20 cellular contexts compared by ENCODE assay signal in genomic region chr3:165613019-165613418, GRCh38.
"Had no signal": no experiment of that assay in that cellular context is flagged by ENCODE, and none has a peak within 500 bp of the region (broad histone marks: within the 10 kb centered on the region; RNA-seq: fewer than 3 reads in every experiment).

No MANE protein-coding gene starts in this region.

- H3K9me3 ChIP-seq: colonic mucosa, left lung, lower lobe of right lung, mucosa of descending colon had no signal

- ATAC-seq: effector memory CD8-positive, alpha-beta T cell; esophagus mucosa; foreskin keratinocyte; heart right ventricle; left cardiac atrium; left lung; left ventricle myocardium superior; lower lobe of right lung; mucosa of descending colon; naive thymus-derived CD4-positive, alpha-beta T cell had no signal

- H3K27me3 ChIP-seq: colonic mucosa, foreskin keratinocyte, heart right ventricle, left lung had no signal

- H3K4me1 ChIP-seq: colonic mucosa, foreskin keratinocyte, heart right ventricle, left lung, lower lobe of right lung had no signal

- H3K36me3 ChIP-seq: colonic mucosa, heart right ventricle, left lung, lower lobe of right lung had no signal

- H3K4me3 ChIP-seq: colonic mucosa, heart right ventricle, left lung, lower lobe of right lung, mucosa of descending colon had no signal

- H3K27ac ChIP-seq: colonic mucosa, epithelial cell of prostate, foreskin keratinocyte, heart right ventricle, left lung, lower lobe of right lung had no signal

- DNase-seq: colonic mucosa; cortex of kidney; effector CD8-positive, alpha-beta T cell; effector memory CD8-positive, alpha-beta T cell; endodermal cell; erythroblast; foreskin keratinocyte; glutamatergic neuron; head of caudate nucleus; heart right ventricle; hippocampal formation; left cardiac atrium; left lung; left ventricle myocardium superior; lower lobe of right lung; mesenchymal stem cell; mucosa of descending colon; naive thymus-derived CD4-positive, alpha-beta T cell had no signal
